16 cellular contexts compared by ENCODE assay signal in genomic region chr17:21218831-21219380, GRCh38. TPM values are rescaled to one million over a fixed set of nuclear protein-coding genes. Genes with fewer than 3 reads are reported as not detected.
DNase-seq lines count a peak whose midpoint lies in the region; ATAC-seq and TF ChIP-seq lines count a peak whose summit lies in the region.
"Had no signal": no experiment of that assay in that cellular context is flagged by ENCODE, and none has a peak within 500 bp of the region (broad histone marks: within the 10 kb centered on the region; RNA-seq: fewer than 3 reads in every experiment).

No MANE protein-coding gene starts in this region.

- H3K4me3 ChIP-seq in colonic mucosa (no peak overlapping the region), mucosa of descending colon (no peak overlapping the region), transverse colon (no peak overlapping the region)

- no peak for TF ChIP-seq POLR2A in transverse colon (IDR thresholded peaks at IDR 0.05)

- TF ChIP-seq CTCF in colonic mucosa (IDR thresholded peaks at IDR 0.05) (no peak), mucosa of descending colon (IDR thresholded peaks at IDR 0.05) (no peak), transverse colon (IDR thresholded peaks at IDR 0.05) (no peak)

- H3K27me3 Mint-ChIP-seq in activated naive CD4-positive, alpha-beta T cell treated with anti-CD3 and anti-CD28 coated beads, Interleukin-2, amount 10 ng/mL, durations not matched to agents 7 days and 5 days: no peaks in the 10 kb centered on the region
- H3K27me3 Mint-ChIP-seq: B cell; CD4-positive, alpha-beta memory T cell had no signal

- DNase-seq in activated naive CD4-positive, alpha-beta T cell treated with anti-CD3 and anti-CD28 coated beads, Interleukin-2, amount 10 ng/mL, durations not matched to agents 7 days and 5 days: no peak
- no peak for DNase-seq in activated naive CD4-positive, alpha-beta T cell treated with Interleukin-2 at 50 U/mL for 16 hours
- peak; percentile 38 for DNase-seq in colonic mucosa
- peak in 1 of 3 donors; percentile 53 for DNase-seq in mucosa of descending colon
- DNase-seq in transverse colon: no peak
- no peak for DNase-seq in 8988T
- DNase-seq: ACHN; C1 segment of cervical spinal cord; CD4-positive, alpha-beta memory T cell; DMS79; GOT3; IMR-90 had no signal

- H3K36me3 ChIP-seq in colonic mucosa (no peaks in the 10 kb centered on the region), mucosa of descending colon (ENCODE audit: low read depth) (no peaks in the 10 kb centered on the region), transverse colon (no peaks in the 10 kb centered on the region)

- H3K27me3 ChIP-seq in colonic mucosa (no peaks in the 10 kb centered on the region), transverse colon (no peaks in the 10 kb centered on the region)

- ATAC-seq in mucosa of descending colon (peak; percentile 39), HG03469 (IDR thresholded peaks at IDR 0.05; ENCODE audit: unreplicated experiment) (no peak), GM21526 (IDR thresholded peaks at IDR 0.05; ENCODE audit: low FRiP score, unreplicated experiment) (no peak)

- H3K9me3 ChIP-seq in colonic mucosa (no peaks in the 10 kb centered on the region), mucosa of descending colon (no peaks in the 10 kb centered on the region), transverse colon (no peaks in the 10 kb centered on the region)

- H3K9ac ChIP-seq in colonic mucosa (ENCODE audit: low read depth in 2 of 2, low read length in 2 of 2): no peak overlapping the region

- H3K4me1 Mint-ChIP-seq in activated naive CD4-positive, alpha-beta T cell treated with anti-CD3 and anti-CD28 coated beads, Interleukin-2, amount 10 ng/mL, durations not matched to agents 7 days and 5 days: peaks cover 30% of the 10 kb centered on the region

- intact Hi-C loops in colonic mucosa (cut with DNase I) (no loop called here), mucosa of descending colon (cut with DNase I, micrococcal nuclease) (loop anchor here (10.0 kb wide), 1 partner anchor 94 kb away; the partner anchor contains the start of gene DHRS7B (in 2 of the 2)), transverse colon (cut with DNase I; ENCODE audit: low total_unique reads) (no loop called here)

- no peak overlapping the region for H3K4me3 Mint-ChIP-seq in activated naive CD4-positive, alpha-beta T cell treated with anti-CD3 and anti-CD28 coated beads, Interleukin-2, amount 10 ng/mL, durations not matched to agents 7 days and 5 days
- H3K4me3 Mint-ChIP-seq: B cell; CD4-positive, alpha-beta memory T cell; H9 had no signal

- 64 to 71% methylated on average over 2 to 3 of the region's 3 CpGs for WGBS in transverse colon (ENCODE audit: low coverage in 1 of 2), 2 donors

- in situ Hi-C loops in transverse colon (cut with MboI; ENCODE audit: low pct_ligation_motif_present in 1 of 4, low pct_unique_long_range_greater_than_20kb in 1 of 4, low sequenced_read_pairs in 3 of 4): loop anchor here in 2 of 4 donors (10.0 to 25.0 kb wide), 2 partner anchors 56 to 107 kb away; no protein-coding TSS in a partner anchor

- H3K27ac Mint-ChIP-seq in activated naive CD4-positive, alpha-beta T cell treated with anti-CD3 and anti-CD28 coated beads, Interleukin-2, amount 10 ng/mL, durations not matched to agents 7 days and 5 days: peak overlapping the region; percentile 24
- H3K27ac Mint-ChIP-seq: B cell; CD4-positive, alpha-beta memory T cell; H9 had no signal

- H3K27ac ChIP-seq in colonic mucosa (peak overlapping the region; percentile 55), transverse colon (peak overlapping the region; percentile 32 to 57 (median 40))

- CTCF ChIA-PET in activated naive CD4-positive, alpha-beta T cell treated with anti-CD3 and anti-CD28 coated beads, Interleukin-2, amount 10 ng/mL, durations not matched to agents 7 days and 5 days (lab: Charles Lee): no interaction called here

- H3K36me3 Mint-ChIP-seq in activated naive CD4-positive, alpha-beta T cell treated with anti-CD3 and anti-CD28 coated beads, Interleukin-2, amount 10 ng/mL, durations not matched to agents 7 days and 5 days: peaks cover 12% of the 10 kb centered on the region

- no peak for TF ChIP-seq EP300 in transverse colon (IDR thresholded peaks at IDR 0.05; ENCODE audit: low read depth)

- H3K9me3 Mint-ChIP-seq in activated naive CD4-positive, alpha-beta T cell treated with anti-CD3 and anti-CD28 coated beads, Interleukin-2, amount 10 ng/mL, durations not matched to agents 7 days and 5 days: no peaks in the 10 kb centered on the region

- H3K4me1 ChIP-seq in colonic mucosa: no peaks in the 10 kb centered on the region
- H3K4me1 ChIP-seq in mucosa of descending colon (ENCODE audit: low read depth): peaks cover 7% of the 10 kb centered on the region
- H3K4me1 ChIP-seq in transverse colon: peaks cover 6 to 24% (median 12%) of the 10 kb centered on the region in 4 donors

RNA-seq across cellular contexts. Expression of gene TMEM11, which starts 4.9 kb away (rescaled TPM):
- total RNA-seq in colonic mucosa (10 to 100 TPM; 28.6 to 44.8 TPM), mucosa of descending colon (10 to 100 TPM; 25.7 to 34.4 (median 27.1) TPM), transverse colon (10 to 100 TPM; 15.1 to 35.0 (median 24.5) TPM)

RNA-seq across cellular contexts. Expression of gene NATD1, which starts 34.3 kb away (rescaled TPM):
- total RNA-seq in colonic mucosa (1 to 10 TPM; 1.8 to 5.2 TPM), mucosa of descending colon (10 to 100 TPM in 1 of 3 donors, 1 to 10 TPM in 2; 3.9 to 11.1 (median 7.2) TPM), transverse colon (1 to 10 TPM; 1.4 to 7.9 (median 5.0) TPM)

Comparison
In these comparisons a context has a peak if more than half of its experiments do, and no peak if none do; other contexts are left out.
1. intact Hi-C loops: an anchor here in mucosa of descending colon (10.0 kb wide); none called in colonic mucosa and transverse colon.